In genomic region chr16:52069866-52070265, GRCh38 we compare ENCODE assay signal across 8 cellular contexts.
DNase-seq lines count a peak whose midpoint lies in the region; ATAC-seq and TF ChIP-seq lines count a peak whose summit lies in the region.

No MANE protein-coding gene starts in this region.

- 9 to 12% methylated on average over 3 of the region's 3 CpGs for WGBS in GM23248 (ENCODE audit: low coverage in 1 of 2, low lambda C conversion rate in 2 of 2, missing lambda C conversion rate in 2 of 2), 2 experiments
- 32 to 36% methylated on average over 3 of the region's 3 CpGs for WGBS in endodermal cell (ENCODE audit: insufficient coverage in 1 of 2, insufficient read length in 1 of 2), 2 experiments
- WGBS in trophoblast cell (ENCODE audit: extremely low coverage, insufficient coverage, insufficient read length): no CpG with 5 or more reads among the region's 3 CpGs
- WGBS in ovary, 3 donors: 9 to 18% (median 13%) methylated on average over 3 of the region's 3 CpGs
- 20% methylated on average over 3 of the region's 3 CpGs for WGBS in right cardiac atrium

- H2AFZ ChIP-seq in GM23248: no peak overlapping the region
- no peak overlapping the region for H2AFZ ChIP-seq in trophoblast cell (ENCODE audit: insufficient read depth, low read length, poor library complexity)

- peaks cover 8% of the 10 kb centered on the region for H3K4me1 Mint-ChIP-seq in endodermal cell

- H2BK5ac ChIP-seq in trophoblast cell (ENCODE audit: low read depth, low read length, poor library complexity): no peak overlapping the region

- in situ Hi-C loops in GM23248 (cut with MboI): no loop called here

- H3K79me1 ChIP-seq in trophoblast cell (ENCODE audit: low read length): no peaks in the 10 kb centered on the region

- no peak overlapping the region for H3K9ac ChIP-seq in GM23248
- H3K9ac ChIP-seq in endodermal cell (ENCODE audit: extremely low read depth, low read length, poor library complexity, severe bottlenecking): no peak overlapping the region
- H3K9ac ChIP-seq in trophoblast cell (ENCODE audit: low read length): no peak overlapping the region

- no peak overlapping the region for H3K4ac ChIP-seq in trophoblast cell (ENCODE audit: low read depth, low read length)

- peak; percentile 43 for DNase-seq in GM23248
- DNase-seq in NCI-H345 treated with DMSO at 0.1 percent for 48 hours (lab: John Stamatoyannopoulos, UW; ENCODE audit: unreplicated experiment): peak; percentile 68
- DNase-seq in endodermal cell: peak; percentile 53
- DNase-seq in trophoblast cell: peak; percentile 18 to 66
- DNase-seq in ovary: no peak
- no peak for DNase-seq in right cardiac atrium

- TF ChIP-seq POLR2A in ovary (IDR thresholded peaks at IDR 0.05): no peak

- no peak overlapping the region for H3K18ac ChIP-seq in trophoblast cell (ENCODE audit: low read length)

- no peak overlapping the region for H3K23ac ChIP-seq in trophoblast cell (ENCODE audit: low read length)

- H2BK12ac ChIP-seq in trophoblast cell (ENCODE audit: low read length): no peak overlapping the region

- H3K4me3 ChIP-seq in GM23248 (no peak overlapping the region), endodermal cell (ENCODE audit: low read length) (no peak overlapping the region), trophoblast cell (ENCODE audit: low read depth, low read length) (no peak overlapping the region), ovary (no peak overlapping the region), right cardiac atrium (ENCODE audit: low read length) (no peak overlapping the region)

- H2AK5ac ChIP-seq in trophoblast cell (ENCODE audit: low read length): no peak overlapping the region

- H3K4me1 ChIP-seq in GM23248 (ENCODE audit: insufficient read depth) (no peaks in the 10 kb centered on the region), endodermal cell (ENCODE audit: control insufficient read depth, insufficient read depth, low read length) (peaks cover 9% of the 10 kb centered on the region), trophoblast cell (ENCODE audit: control insufficient read depth in 1 of 2, insufficient read depth in 2 of 2, low read length in 2 of 2) (no peaks in the 10 kb centered on the region), ovary (ENCODE audit: insufficient read depth) (no peaks in the 10 kb centered on the region), right cardiac atrium (ENCODE audit: control insufficient read depth, insufficient read depth, low read length) (no peaks in the 10 kb centered on the region)

- ATAC-seq in HG03196 (IDR thresholded peaks at IDR 0.05; ENCODE audit: unreplicated experiment) (no peak), right cardiac atrium (no peak), HG02938 (IDR thresholded peaks at IDR 0.05; ENCODE audit: unreplicated experiment) (no peak)

- H4K91ac ChIP-seq in trophoblast cell (ENCODE audit: low read depth, low read length): no peak overlapping the region

- H3K79me2 ChIP-seq in GM23248 (ENCODE audit: insufficient read depth): no peaks in the 10 kb centered on the region
- no peaks in the 10 kb centered on the region for H3K79me2 ChIP-seq in trophoblast cell (ENCODE audit: control insufficient read depth, insufficient read depth, low read length, poor library complexity)

- H3K14ac ChIP-seq in trophoblast cell (ENCODE audit: low read length): no peak overlapping the region

- no peak overlapping the region for H3K27ac ChIP-seq in GM23248
- no peak overlapping the region for H3K27ac ChIP-seq in endodermal cell (ENCODE audit: low read depth, low read length)
- no peak overlapping the region for H3K27ac ChIP-seq in trophoblast cell (ENCODE audit: low read depth, low read length)
- H3K27ac ChIP-seq in ovary: no peak overlapping the region
- no peak overlapping the region for H3K27ac ChIP-seq in right cardiac atrium (ENCODE audit: low read length)

- H3K27me3 Mint-ChIP-seq in endodermal cell (ENCODE audit: insufficient read depth): no peaks in the 10 kb centered on the region

- TF ChIP-seq EP300 in ovary (IDR thresholded peaks at IDR 0.05): no peak

- no peak overlapping the region for H3K27ac Mint-ChIP-seq in endodermal cell

- no peaks in the 10 kb centered on the region for H3K9me2 ChIP-seq in GM23248 (ENCODE audit: insufficient read depth)

- H3K36me3 Mint-ChIP-seq in endodermal cell (ENCODE audit: low read depth): no peaks in the 10 kb centered on the region

- intact Hi-C loops in ovary (cut with DNase I) (no loop called here), right cardiac atrium (cut with DNase I) (loop anchor here in 3 of 4 donors (5.0 to 10.0 kb wide), 4 partner anchors 122 to 952 kb away; no protein-coding TSS in a partner anchor)

- H4K20me1 ChIP-seq in GM23248 (ENCODE audit: insufficient read depth): no peaks in the 10 kb centered on the region

- H3K9me3 ChIP-seq in GM23248 (ENCODE audit: low read depth) (no peaks in the 10 kb centered on the region), endodermal cell (ENCODE audit: control insufficient read depth, low read length) (peaks cover 5% of the 10 kb centered on the region), trophoblast cell (ENCODE audit: insufficient read depth, low read depth, low read length) (no peaks in the 10 kb centered on the region), ovary (no peaks in the 10 kb centered on the region), right cardiac atrium (ENCODE audit: control insufficient read depth, low read length) (no peaks in the 10 kb centered on the region)

- no peaks in the 10 kb centered on the region for H3F3A ChIP-seq in GM23248 (ENCODE audit: insufficient read depth)

- H3K4me2 ChIP-seq in GM23248 (ENCODE audit: unreplicated experiment) (no peak overlapping the region), trophoblast cell (ENCODE audit: low read length) (no peak overlapping the region)

- H3K36me3 ChIP-seq in GM23248 (ENCODE audit: low read depth) (no peaks in the 10 kb centered on the region), endodermal cell (ENCODE audit: control insufficient read depth, insufficient read depth, low read length) (no peaks in the 10 kb centered on the region), trophoblast cell (ENCODE audit: control insufficient read depth in 1 of 2, insufficient read depth in 2 of 2, low read length in 2 of 2) (no peaks in the 10 kb centered on the region), ovary (no peaks in the 10 kb centered on the region)

- peaks cover 3% of the 10 kb centered on the region for H3K9me3 Mint-ChIP-seq in endodermal cell

- TF ChIP-seq CTCF in endodermal cell (conservative IDR thresholded peaks at IDR 0.05) (peak; percentile 76), ovary (IDR thresholded peaks at IDR 0.05) (no peak)

- H3K27me3 ChIP-seq in GM23248 (replicated peaks; ENCODE audit: insufficient read depth) (no peaks in the 10 kb centered on the region; the same call in 1 of the 2 replicates), endodermal cell (ENCODE audit: control insufficient read depth, insufficient read depth, low read length, poor library complexity, severe bottlenecking) (no peaks in the 10 kb centered on the region), trophoblast cell (ENCODE audit: insufficient read depth, low read length) (no peaks in the 10 kb centered on the region), ovary (no peaks in the 10 kb centered on the region), right cardiac atrium (ENCODE audit: control insufficient read depth, insufficient read depth) (no peaks in the 10 kb centered on the region)

- no peak overlapping the region for H4K8ac ChIP-seq in trophoblast cell (ENCODE audit: low read depth, low read length)

- H4K12ac ChIP-seq in trophoblast cell (ENCODE audit: low read depth, low read length): no peak overlapping the region

- H3K4me3 Mint-ChIP-seq in endodermal cell: no peak overlapping the region

- no peak overlapping the region for H2BK120ac ChIP-seq in trophoblast cell (ENCODE audit: insufficient read depth, low read length, poor library complexity)

Comparison
In these comparisons a context has a peak if more than half of its experiments do, and no peak if none do; other contexts are left out.
1. DNase-seq: peak in GM23248 (single experiment), NCI-H345 treated with DMSO at 0.1 percent for 48 hours (single experiment), endodermal cell (single experiment) and trophoblast cell (2 of 2); none in ovary (0 of 5) and right cardiac atrium (0 of 3).
2. intact Hi-C loops: an anchor here in right cardiac atrium (5.0 to 10.0 kb wide); none called in ovary.